In the genomic region with DNA sequence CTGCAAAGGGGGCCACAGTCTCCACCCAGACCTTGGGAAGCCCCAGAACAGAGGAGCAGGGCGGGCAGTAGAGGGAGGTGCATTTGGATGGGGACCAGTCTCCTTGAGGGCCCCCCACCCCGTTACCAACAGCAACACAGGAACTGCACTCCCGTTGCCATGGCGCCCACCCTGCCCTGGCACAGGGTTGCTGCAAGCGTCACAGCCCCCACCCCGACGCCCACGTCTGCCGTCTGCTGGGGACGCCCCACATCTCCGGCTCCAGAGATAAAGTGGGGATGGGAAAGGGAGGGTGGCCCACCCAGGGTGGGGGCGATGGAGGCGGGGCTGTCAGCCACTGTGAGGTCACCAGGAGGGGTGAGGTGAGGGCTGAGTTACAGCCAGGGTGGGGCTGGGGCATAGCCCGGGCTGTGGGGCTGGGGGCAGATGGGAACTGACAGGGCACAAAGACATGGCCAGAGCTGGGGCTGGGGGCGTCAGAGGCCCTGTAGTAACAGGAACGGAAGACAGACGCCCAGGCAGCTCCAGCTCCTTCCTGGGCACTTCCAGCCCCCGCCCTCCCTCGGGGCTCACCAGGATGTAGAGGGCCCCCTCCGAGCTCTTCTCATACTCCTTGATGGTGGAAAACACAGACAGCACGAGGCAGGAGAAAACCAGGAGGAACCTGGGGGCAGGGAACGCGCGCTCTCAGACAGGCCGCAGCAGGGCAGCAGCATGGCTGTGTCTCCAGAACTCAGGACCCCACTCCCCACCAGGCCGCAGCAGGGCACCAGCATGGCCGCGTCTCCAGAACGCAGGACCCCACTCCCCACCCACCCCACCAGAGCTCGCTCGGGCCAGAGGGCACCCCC, we compare ENCODE assay signal across 19 cellular contexts. TPM values are rescaled to one million over a fixed set of nuclear protein-coding genes. Genes with fewer than 3 reads are reported as not detected.
DNase-seq lines count a peak whose midpoint lies in the region; ATAC-seq and TF ChIP-seq lines count a peak whose summit lies in the region.
"Had no signal": no experiment of that assay in that cellular context is flagged by ENCODE, and none has a peak within 500 bp of the region (broad histone marks: within the 10 kb centered on the region; RNA-seq: fewer than 3 reads in every experiment).

No MANE protein-coding gene starts in this region.

- CTCF ChIA-PET in activated CD8-positive, alpha-beta T cell treated with anti-CD3 and anti-CD28 coated beads for 36 hours (lab: Charles Lee): interaction anchor here (1.4 kb wide), 1 partner anchor 223 kb away, joined by 3 read pairs; no protein-coding TSS in a partner anchor
- CTCF ChIA-PET in activated CD8-positive, alpha-beta T cell treated with anti-CD3 and anti-CD28 coated beads, Interleukin-2, amount 10 ng/mL, durations not matched to agents 7 days and 5 days (lab: Charles Lee): no interaction called here

- peaks cover 7% of the 10 kb centered on the region for H3K27me3 Mint-ChIP-seq in activated CD8-positive, alpha-beta T cell treated with anti-CD3 and anti-CD28 coated beads for 36 hours
- no peaks in the 10 kb centered on the region for H3K27me3 Mint-ChIP-seq in activated CD8-positive, alpha-beta T cell treated with anti-CD3 and anti-CD28 coated beads, Interleukin-2, amount 10 ng/mL, durations not matched to agents 7 days and 5 days (ENCODE audit: low read depth)
- H3K27me3 Mint-ChIP-seq in activated naive CD8-positive, alpha-beta T cell treated with anti-CD3 and anti-CD28 coated beads for 36 hours: peaks cover 16% of the 10 kb centered on the region
- H3K27me3 Mint-ChIP-seq in endothelial cell (ENCODE audit: unreplicated experiment): no peaks in the 10 kb centered on the region

- peak overlapping the region; percentile 77 for H3K27ac ChIP-seq in angular gyrus (ENCODE audit: low read depth, low read length)
- H3K27ac ChIP-seq: PC-9, SJSA1 had no signal

- H3K4me1 Mint-ChIP-seq in activated CD8-positive, alpha-beta T cell treated with anti-CD3 and anti-CD28 coated beads for 36 hours (ENCODE audit: low read depth): peaks cover 19% of the 10 kb centered on the region
- peaks cover 12% of the 10 kb centered on the region for H3K4me1 Mint-ChIP-seq in activated CD8-positive, alpha-beta T cell treated with anti-CD3 and anti-CD28 coated beads, Interleukin-2, amount 10 ng/mL, durations not matched to agents 7 days and 5 days (ENCODE audit: low read depth)
- H3K4me1 Mint-ChIP-seq in activated naive CD8-positive, alpha-beta T cell treated with anti-CD3 and anti-CD28 coated beads for 36 hours: peaks cover 10% of the 10 kb centered on the region
- H3K4me1 Mint-ChIP-seq in endothelial cell (ENCODE audit: unreplicated experiment): no peaks in the 10 kb centered on the region

- DNase-seq in activated CD8-positive, alpha-beta T cell treated with anti-CD3 and anti-CD28 coated beads for 36 hours: peak; percentile 28
- no peak for DNase-seq in activated CD8-positive, alpha-beta T cell treated with anti-CD3 and anti-CD28 coated beads, Interleukin-2, amount 10 ng/mL, durations not matched to agents 7 days and 5 days
- DNase-seq in head of caudate nucleus (peak; percentile 63 to 97 (median 85)), NCI-H524 treated with DMSO at 0.1 percent for 48 hours (lab: John Stamatoyannopoulos, UW) (no peak), endothelial cell (ENCODE audit: low spot score) (no peak), DMS 273 (lab: John Stamatoyannopoulos, UW; ENCODE audit: unreplicated experiment) (no peak)
- no peak for DNase-seq in activated naive CD8-positive, alpha-beta T cell treated with anti-CD3 and anti-CD28 coated beads for 36 hours
- DNase-seq: C1 segment of cervical spinal cord, GDM1, GOT3, KG1, NCI-H1048, NCI-H1694 treated with DMSO at 0.1 percent for 48 hours, NCI-H510A, NCI-H82, PC-9 had no signal

- POLR2A ChIA-PET in activated CD8-positive, alpha-beta T cell treated with anti-CD3 and anti-CD28 coated beads for 36 hours (lab: Charles Lee): no interaction called here
- POLR2A ChIA-PET in activated CD8-positive, alpha-beta T cell treated with anti-CD3 and anti-CD28 coated beads, Interleukin-2, amount 10 ng/mL, durations not matched to agents 7 days and 5 days (lab: Charles Lee): no interaction called here

- no peak for ATAC-seq in activated CD8-positive, alpha-beta T cell treated with anti-CD3 and anti-CD28 coated beads for 36 hours
- no peak for ATAC-seq in activated CD8-positive, alpha-beta T cell treated with anti-CD3 and anti-CD28 coated beads, Interleukin-2, amount 10 ng/mL, durations not matched to agents 7 days and 5 days

- H3K4me3 Mint-ChIP-seq in activated CD8-positive, alpha-beta T cell treated with anti-CD3 and anti-CD28 coated beads for 36 hours: no peak overlapping the region
- no peak overlapping the region for H3K4me3 Mint-ChIP-seq in activated CD8-positive, alpha-beta T cell treated with anti-CD3 and anti-CD28 coated beads, Interleukin-2, amount 10 ng/mL, durations not matched to agents 7 days and 5 days
- no peak overlapping the region for H3K4me3 Mint-ChIP-seq in activated naive CD8-positive, alpha-beta T cell treated with anti-CD3 and anti-CD28 coated beads for 36 hours
- H3K4me3 Mint-ChIP-seq in endothelial cell (ENCODE audit: unreplicated experiment): no peak overlapping the region

- H3K27ac Mint-ChIP-seq in activated CD8-positive, alpha-beta T cell treated with anti-CD3 and anti-CD28 coated beads for 36 hours: no peak overlapping the region
- no peak overlapping the region for H3K27ac Mint-ChIP-seq in activated CD8-positive, alpha-beta T cell treated with anti-CD3 and anti-CD28 coated beads, Interleukin-2, amount 10 ng/mL, durations not matched to agents 7 days and 5 days
- no peak overlapping the region for H3K27ac Mint-ChIP-seq in activated naive CD8-positive, alpha-beta T cell treated with anti-CD3 and anti-CD28 coated beads for 36 hours
- no peak overlapping the region for H3K27ac Mint-ChIP-seq in endothelial cell (ENCODE audit: unreplicated experiment)

- TF ChIP-seq CTCF in activated CD8-positive, alpha-beta T cell treated with anti-CD3 and anti-CD28 coated beads for 36 hours (IDR thresholded peaks at IDR 0.05): no peak
- no peak for TF ChIP-seq CTCF in endothelial cell (IDR thresholded peaks at IDR 0.05; ENCODE audit: unreplicated experiment)

- peaks cover 2% of the 10 kb centered on the region for H3K9me3 Mint-ChIP-seq in activated CD8-positive, alpha-beta T cell treated with anti-CD3 and anti-CD28 coated beads for 36 hours
- no peaks in the 10 kb centered on the region for H3K9me3 Mint-ChIP-seq in activated CD8-positive, alpha-beta T cell treated with anti-CD3 and anti-CD28 coated beads, Interleukin-2, amount 10 ng/mL, durations not matched to agents 7 days and 5 days (ENCODE audit: insufficient read depth)
- peaks cover 7% of the 10 kb centered on the region for H3K9me3 Mint-ChIP-seq in activated naive CD8-positive, alpha-beta T cell treated with anti-CD3 and anti-CD28 coated beads for 36 hours
- H3K9me3 Mint-ChIP-seq in endothelial cell (ENCODE audit: unreplicated experiment): no peaks in the 10 kb centered on the region

- no peaks in the 10 kb centered on the region for H3K36me3 Mint-ChIP-seq in activated CD8-positive, alpha-beta T cell treated with anti-CD3 and anti-CD28 coated beads for 36 hours (ENCODE audit: low read depth)
- H3K36me3 Mint-ChIP-seq in activated CD8-positive, alpha-beta T cell treated with anti-CD3 and anti-CD28 coated beads, Interleukin-2, amount 10 ng/mL, durations not matched to agents 7 days and 5 days (ENCODE audit: low read depth): peaks cover 1% of the 10 kb centered on the region
- H3K36me3 Mint-ChIP-seq in activated naive CD8-positive, alpha-beta T cell treated with anti-CD3 and anti-CD28 coated beads for 36 hours: no peaks in the 10 kb centered on the region
- H3K36me3 Mint-ChIP-seq in endothelial cell (ENCODE audit: low read depth, unreplicated experiment): peaks cover 7% of the 10 kb centered on the region

- intact Hi-C loops in activated CD8-positive, alpha-beta T cell treated with anti-CD3 and anti-CD28 coated beads for 36 hours (cut with micrococcal nuclease): no loop called here
- intact Hi-C loops in head of caudate nucleus (cut with DNase I): no loop called here

RNA-seq across cellular contexts. Expression of a gene that starts 26.1 kb away (rescaled TPM):
- not detected for total RNA-seq in activated CD8-positive, alpha-beta T cell treated with anti-CD3 and anti-CD28 coated beads for 36 hours
- not detected for total RNA-seq in activated CD8-positive, alpha-beta T cell treated with anti-CD3 and anti-CD28 coated beads, Interleukin-2, amount 10 ng/mL, durations not matched to agents 7 days and 5 days
- under 1 TPM in 1 of 2 experiments, not detected in 1; 0.19 TPM for total RNA-seq in activated naive CD8-positive, alpha-beta T cell treated with anti-CD3 and anti-CD28 coated beads for 36 hours
- total RNA-seq in endothelial cell (ENCODE audit: unreplicated experiment): 3.2 TPM
- total RNA-seq: MCF 10A, PC-9, SJSA1 had no signal

RNA-seq across cellular contexts. Expression of a gene that starts 52.5 kb away (rescaled TPM):
- total RNA-seq in activated CD8-positive, alpha-beta T cell treated with anti-CD3 and anti-CD28 coated beads for 36 hours: 1 to 10 TPM; 1.4 to 2.2 TPM
- total RNA-seq in activated CD8-positive, alpha-beta T cell treated with anti-CD3 and anti-CD28 coated beads, Interleukin-2, amount 10 ng/mL, durations not matched to agents 7 days and 5 days: not detected
- under 1 TPM in 1 of 2 experiments, not detected in 1; 0.27 TPM for total RNA-seq in activated naive CD8-positive, alpha-beta T cell treated with anti-CD3 and anti-CD28 coated beads for 36 hours
- total RNA-seq in endothelial cell (ENCODE audit: unreplicated experiment): 0.31 TPM

Comparison
In these comparisons a context has a peak if more than half of its experiments do, and no peak if none do; other contexts are left out.
1. DNase-seq: peak in activated CD8-positive, alpha-beta T cell treated with anti-CD3 and anti-CD28 coated beads for 36 hours (single experiment) and head of caudate nucleus (42 of 42); none in activated CD8-positive, alpha-beta T cell treated with anti-CD3 and anti-CD28 coated beads, Interleukin-2, amount 10 ng/mL, durations not matched to agents 7 days and 5 days (single experiment), NCI-H524 treated with DMSO at 0.1 percent for 48 hours (single experiment), activated naive CD8-positive, alpha-beta T cell treated with anti-CD3 and anti-CD28 coated beads for 36 hours (single experiment), endothelial cell (single experiment) and DMS 273 (single experiment).